ENCODE assay signal across 8 cellular contexts in the genomic region with DNA sequence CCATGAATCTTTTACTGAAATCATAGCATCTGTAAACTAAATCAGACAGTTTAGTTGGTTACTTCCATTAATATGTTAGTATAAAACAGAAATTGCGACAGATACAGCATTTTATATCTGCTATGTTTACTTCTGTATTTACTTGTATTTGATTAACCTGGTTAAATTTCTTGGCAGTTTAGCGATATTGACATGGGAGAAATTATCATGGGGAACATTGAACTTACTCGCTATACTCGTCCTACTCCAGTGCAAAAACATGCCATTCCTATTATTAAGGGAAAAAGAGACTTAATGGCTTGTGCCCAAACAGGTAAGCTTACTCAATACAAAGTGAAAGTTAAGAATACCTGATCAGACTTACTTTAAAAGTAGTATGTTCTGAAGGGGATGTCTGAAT. TPM values are rescaled to one million over a fixed set of nuclear protein-coding genes. Genes with fewer than 3 reads are reported as not detected.
"Had no signal": no experiment of that assay in that cellular context is flagged by ENCODE, and none has a peak within 500 bp of the region (broad histone marks: within the 10 kb centered on the region; RNA-seq: fewer than 3 reads in every experiment).

No MANE protein-coding gene starts in this region.

- ATAC-seq: GM23338, HCT116 had no signal

- DNase-seq: GM23248, GOT3, H7, H9, HCEC 1CT, HFFc6 had no signal

RNA-seq across cellular contexts. Expression of gene DDX3Y, which starts 8.9 kb away (rescaled TPM):
- total RNA-seq: H7, H9 had no signal
